In genomic region chr22:37514526-37515051, GRCh38 we compare ENCODE assay signal across 1 cellular context.
TF ChIP-seq lines count a peak whose summit lies in the region.

No MANE protein-coding gene starts in this region.

TF ChIP-seq in IMR-90, 13 proteins besides CTCF, POLR2A, EP300 and RAD21:
- TF ChIP-seq CHD1 (IDR thresholded peaks at IDR 0.05; ENCODE audit: low read depth, low read length) (no peak), RFX5 (IDR thresholded peaks at IDR 0.05; ENCODE audit: low read depth, low read length) (no peak), USF2 (IDR thresholded peaks at IDR 0.05; ENCODE audit: low read depth, low read length) (no peak), MAZ (IDR thresholded peaks at IDR 0.05; ENCODE audit: borderline replicate concordance, low read depth, low read length) (no peak), ELK1 (IDR thresholded peaks at IDR 0.05; ENCODE audit: borderline replicate concordance, low read depth, low read length) (no peak), SMC3 (IDR thresholded peaks at IDR 0.05; ENCODE audit: low read depth, low read length) (no peak), BHLHE40 (IDR thresholded peaks at IDR 0.05; ENCODE audit: low read depth, low read length) (no peak), FOS (IDR thresholded peaks at IDR 0.05; ENCODE audit: low read depth, low read length) (no peak), RCOR1 (IDR thresholded peaks at IDR 0.05; ENCODE audit: insufficient replicate concordance, low read length) (no peak), MXI1 (IDR thresholded peaks at IDR 0.05; ENCODE audit: borderline replicate concordance, low read depth, low read length) (no peak), CEBPB (IDR thresholded peaks at IDR 0.05; ENCODE audit: low read depth, low read length) (no peak), NFE2L2 (IDR thresholded peaks at IDR 0.05; ENCODE audit: low read depth, low read length) (no peak)
